7 cellular contexts compared by ENCODE assay signal in genomic region chr20:10171864-10172751, GRCh38. TPM values are rescaled to one million over a fixed set of nuclear protein-coding genes. Genes with fewer than 3 reads are reported as not detected.
DNase-seq lines count a peak whose midpoint lies in the region; ATAC-seq, FAIRE-seq and TF ChIP-seq lines count a peak whose summit lies in the region.

No MANE protein-coding gene starts in this region.

- intact Hi-C loops in left ventricle myocardium superior (cut with micrococcal nuclease) (no loop called here), posterior cingulate gyrus (cut with DNase I) (loop anchor here (2.0 kb wide), 1 partner anchor 47 kb away; the partner anchor contains the start of gene SNAP25)

- no peak overlapping the region for H3K27ac Mint-ChIP-seq in activated naive CD8-positive, alpha-beta T cell

- DNase-seq in H54 (ENCODE audit: insufficient read length, low spot score) (peak; percentile 84), NCI-H526 treated with DMSO at 0.1 percent for 48 hours (lab: John Stamatoyannopoulos, UW) (peak; percentile 14), left ventricle myocardium superior (peak; percentile 31), posterior cingulate gyrus (peak; percentile 25 to 96 (median 79)), GM12892 (ENCODE audit: insufficient read length) (no peak)

- peak overlapping the region; percentile 68 for H3K4me3 Mint-ChIP-seq in activated naive CD8-positive, alpha-beta T cell

- peaks cover 16% of the 10 kb centered on the region for H3K9me3 Mint-ChIP-seq in activated naive CD8-positive, alpha-beta T cell (ENCODE audit: low read depth)

- no peak for FAIRE-seq in H54 (lab: Jason Lieb, UNC)
- FAIRE-seq in GM12892 (lab: Jason Lieb, UNC): no peak

- H3K27me3 Mint-ChIP-seq in activated naive CD8-positive, alpha-beta T cell: peaks cover 22% of the 10 kb centered on the region

- H3K36me3 Mint-ChIP-seq in activated naive CD8-positive, alpha-beta T cell: no peaks in the 10 kb centered on the region

- ATAC-seq in left ventricle myocardium superior (peak; percentile 51), GM18909 (IDR thresholded peaks at IDR 0.05; ENCODE audit: poor library complexity, unreplicated experiment) (no peak)

- H3K4me1 Mint-ChIP-seq in activated naive CD8-positive, alpha-beta T cell (ENCODE audit: low read depth): peaks cover 10% of the 10 kb centered on the region

- TF ChIP-seq POLR2A in H54 (IDR thresholded peaks at IDR 0.05; ENCODE audit: low read depth, low read length): no peak
- no peak for TF ChIP-seq POLR2A in GM12892 (IDR thresholded peaks at IDR 0.05; ENCODE audit: low read depth, low read length)

RNA-seq across cellular contexts. Expression of gene SNAP25, which starts 46.5 kb away (rescaled TPM):
- total RNA-seq in left ventricle myocardium superior: 0.67 TPM
- polyA plus RNA-seq in GM12892 (2012; ENCODE audit: missing spikeins): not detected
